ENCODE assay signal across 27 cellular contexts in the genomic region with DNA sequence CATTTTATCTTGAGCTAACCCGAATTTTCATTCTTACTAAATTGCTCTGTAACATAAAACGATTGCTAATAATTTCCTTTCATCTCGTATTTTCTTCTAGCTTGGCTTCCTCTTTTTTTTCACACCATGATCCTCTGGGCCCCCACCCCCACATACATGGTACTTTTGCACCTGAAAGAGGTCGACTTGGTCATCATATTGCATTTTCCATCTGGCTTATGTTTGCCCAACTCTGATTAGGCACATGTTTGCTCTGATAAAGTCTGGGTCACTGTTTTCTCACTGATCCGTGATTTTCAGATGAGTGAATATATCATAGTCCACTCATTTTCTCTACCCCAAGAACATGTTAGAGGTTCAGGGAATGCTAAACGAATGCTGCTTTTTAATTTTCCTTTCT. TPM values are rescaled to one million over a fixed set of nuclear protein-coding genes. Genes with fewer than 3 reads are reported as not detected.
DNase-seq lines count a peak whose midpoint lies in the region; ATAC-seq, FAIRE-seq and TF ChIP-seq lines count a peak whose summit lies in the region.
"Had no signal": no experiment of that assay in that cellular context is flagged by ENCODE, and none has a peak within 500 bp of the region (broad histone marks: within the 10 kb centered on the region; RNA-seq: fewer than 3 reads in every experiment).

No MANE protein-coding gene starts in this region.

- no peaks in the 10 kb centered on the region for H3K79me2 ChIP-seq in HepG2 (ENCODE audit: insufficient read depth, low read length)

- no peaks in the 10 kb centered on the region for H3K9me3 Mint-ChIP-seq in immature natural killer cell
- no peaks in the 10 kb centered on the region for H3K9me3 Mint-ChIP-seq in activated CD4-positive, alpha-beta memory T cell treated with anti-CD3 and anti-CD28 coated beads, Interleukin-2, amount 10 ng/mL, durations not matched to agents 7 days and 5 days
- H3K9me3 Mint-ChIP-seq: CD4-positive, CD25-positive, alpha-beta regulatory T cell had no signal

- BruUV-seq in HepG2 (replicated peaks; lab: Mats Ljungman, UMichigan), result no TSS peak

- H3K27ac Mint-ChIP-seq in immature natural killer cell, result no peak overlapping the region
- H3K27ac Mint-ChIP-seq in activated CD4-positive, alpha-beta memory T cell treated with anti-CD3 and anti-CD28 coated beads, Interleukin-2, amount 10 ng/mL, durations not matched to agents 7 days and 5 days, result no peak overlapping the region
- H3K27ac Mint-ChIP-seq: CD4-positive, CD25-positive, alpha-beta regulatory T cell had no signal

- H3K36me3 ChIP-seq in liver (ENCODE audit: control insufficient read depth in 4 of 4, insufficient read depth in 3 of 4, low read depth in 1 of 4, low read length in 3 of 4) (no peaks in the 10 kb centered on the region), HepG2 (replicated peaks in 1 of 2; ENCODE audit: control insufficient read depth in 1 of 2, insufficient read depth in 2 of 2, low read length in 2 of 2) (no peaks in the 10 kb centered on the region), endocrine pancreas (ENCODE audit: control insufficient read depth, insufficient read depth, low read length) (no peaks in the 10 kb centered on the region), pancreas (no peaks in the 10 kb centered on the region)
- H3K36me3 ChIP-seq: BLaER1, Peyer's patch had no signal

- H3K27me3 Mint-ChIP-seq in immature natural killer cell (ENCODE audit: low read depth in 3 of 3), result peaks cover 2 to 12% (median 4%) of the 10 kb centered on the region in 3 donors
- H3K27me3 Mint-ChIP-seq in activated CD4-positive, alpha-beta memory T cell treated with anti-CD3 and anti-CD28 coated beads, Interleukin-2, amount 10 ng/mL, durations not matched to agents 7 days and 5 days, result no peaks in the 10 kb centered on the region
- H3K27me3 Mint-ChIP-seq: CD4-positive, CD25-positive, alpha-beta regulatory T cell had no signal

- TF ChIP-seq CTCF in liver (IDR thresholded peaks at IDR 0.05; ENCODE audit: low read depth, low read length, missing input control) (no peak), HepG2 (CRISPR knock-in tag; IDR thresholded peaks at IDR 0.05) (no peak), pancreas (IDR thresholded peaks at IDR 0.05) (no peak)

- H3K9me3 ChIP-seq in liver (ENCODE audit: control insufficient read depth in 4 of 4, low read length in 3 of 4), result no peaks in the 10 kb centered on the region
- H3K9me3 ChIP-seq in HepG2 (ENCODE audit: low read length), result no peaks in the 10 kb centered on the region
- no peaks in the 10 kb centered on the region for H3K9me3 ChIP-seq in endocrine pancreas (ENCODE audit: control insufficient read depth, low read length)
- no peaks in the 10 kb centered on the region for H3K9me3 ChIP-seq in pancreas
- H3K9me3 ChIP-seq: Peyer's patch had no signal

- H3K4me1 Mint-ChIP-seq in immature natural killer cell, result no peaks in the 10 kb centered on the region
- H3K4me1 Mint-ChIP-seq in activated CD4-positive, alpha-beta memory T cell treated with anti-CD3 and anti-CD28 coated beads, Interleukin-2, amount 10 ng/mL, durations not matched to agents 7 days and 5 days, result no peaks in the 10 kb centered on the region
- H3K4me1 Mint-ChIP-seq: CD4-positive, CD25-positive, alpha-beta regulatory T cell had no signal

- H3K9ac ChIP-seq in liver (ENCODE audit: low read depth in 1 of 2, low read length in 2 of 2), result peak overlapping the region in 1 of 2 donors; percentile 60
- H3K9ac ChIP-seq in HepG2 (ENCODE audit: insufficient read depth, low read depth, low read length), result no peak overlapping the region
- no peak overlapping the region for H3K9ac ChIP-seq in endocrine pancreas (ENCODE audit: control insufficient read depth, insufficient read depth, low read length)
- H3K9ac ChIP-seq: BLaER1, KMS-11 had no signal

- H4K20me1 ChIP-seq in HepG2 (ENCODE audit: insufficient read depth, low read length), result no peaks in the 10 kb centered on the region
- H4K20me1 ChIP-seq: BLaER1 had no signal

- H3K4me3 Mint-ChIP-seq in immature natural killer cell, result no peak overlapping the region
- no peak overlapping the region for H3K4me3 Mint-ChIP-seq in activated CD4-positive, alpha-beta memory T cell treated with anti-CD3 and anti-CD28 coated beads, Interleukin-2, amount 10 ng/mL, durations not matched to agents 7 days and 5 days
- H3K4me3 Mint-ChIP-seq: CD4-positive, CD25-positive, alpha-beta regulatory T cell had no signal

- peak overlapping the region; percentile 34 to 59 for H3K27ac ChIP-seq in liver (ENCODE audit: low read depth in 1 of 2, low read length in 2 of 2)
- no peak overlapping the region for H3K27ac ChIP-seq in HepG2 (ENCODE audit: extremely low read length, insufficient read depth, low read length)
- H3K27ac ChIP-seq in pancreas, result no peak overlapping the region
- H3K27ac ChIP-seq: BLaER1, KMS-11, Peyer's patch, SK-N-MC had no signal

- H3K4me3 ChIP-seq in liver (ENCODE audit: low read depth in 1 of 3, low read length in 3 of 3) (no peak overlapping the region), HepG2 (replicated peaks in 1 of 3; ENCODE audit: insufficient read depth in 1 of 3, low read depth in 2 of 3, low read length in 3 of 3) (no peak overlapping the region), endocrine pancreas (ENCODE audit: control insufficient read depth, insufficient read depth, low read length) (peak overlapping the region; percentile 61), pancreas (no peak overlapping the region)
- H3K4me3 ChIP-seq: BLaER1, Peyer's patch, SK-N-MC had no signal

- H3K4me1 ChIP-seq in liver (ENCODE audit: control insufficient read depth in 4 of 4, insufficient read depth in 4 of 4, low read length in 3 of 4), result peaks cover 0 to 33% (median 18%) of the 10 kb centered on the region in 4 donors
- no peaks in the 10 kb centered on the region for H3K4me1 ChIP-seq in HepG2 (ENCODE audit: insufficient read depth, low read length)
- H3K4me1 ChIP-seq in endocrine pancreas (ENCODE audit: control insufficient read depth, insufficient read depth, low read length), result peaks cover 16% of the 10 kb centered on the region
- H3K4me1 ChIP-seq in pancreas, result peaks cover 0 to 19% (median 10%) of the 10 kb centered on the region in 3 donors
- H3K4me1 ChIP-seq: Peyer's patch had no signal

- TF ChIP-seq EP300 in HepG2 (IDR thresholded peaks at IDR 0.05; ENCODE audit: low read depth in 2 of 2, low read length in 2 of 2) (no peak), HepG2 (CRISPR knock-in tag; IDR thresholded peaks at IDR 0.05; ENCODE audit: borderline replicate concordance) (no peak)

- no peak for TF ChIP-seq POLR2A in HepG2 (IDR thresholded peaks at IDR 0.05; ENCODE audit: insufficient read depth in 1 of 2, low read depth in 2 of 2, low read length in 2 of 2)

- CTCF ChIA-PET in HepG2 (lab: Yijun Ruan, JAX; ENCODE audit: low intra/inter-chr PET ratio, low total read pairs), result no interaction called here
- CTCF ChIA-PET in activated CD4-positive, alpha-beta memory T cell treated with anti-CD3 and anti-CD28 coated beads, Interleukin-2, amount 10 ng/mL, durations not matched to agents 7 days and 5 days (lab: Charles Lee), result no interaction called here

- POLR2A ChIA-PET in HepG2 (lab: Yijun Ruan, JAX), result no interaction called here
- POLR2A ChIA-PET in activated CD4-positive, alpha-beta memory T cell treated with anti-CD3 and anti-CD28 coated beads, Interleukin-2, amount 10 ng/mL, durations not matched to agents 7 days and 5 days (lab: Charles Lee), result no interaction called here

- TF ChIP-seq RAD21 in liver (IDR thresholded peaks at IDR 0.05), result peak in 1 of 2 donors; percentile 25
- no peak for TF ChIP-seq RAD21 in HepG2 (CRISPR knock-in tag; IDR thresholded peaks at IDR 0.05)

- DNase-seq in HepG2 (ENCODE audit: low spot score), result no peak
- DNase-seq in pancreas, result no peak
- no peak for DNase-seq in immature natural killer cell
- DNase-seq in stimulated activated naive CD4-positive, alpha-beta T cell (lab: John Stamatoyannopoulos, UW), result no peak
- no peak for DNase-seq in SKM-1 treated with dmso at 0.1 percent for 144 hours (lab: John Stamatoyannopoulos, UW; ENCODE audit: unreplicated experiment)
- DNase-seq in activated CD4-positive, alpha-beta memory T cell treated with anti-CD3 and anti-CD28 coated beads, Interleukin-2, amount 10 ng/mL, durations not matched to agents 7 days and 5 days, result no peak
- DNase-seq: CD4-positive, CD25-positive, alpha-beta regulatory T cell; DMS153; DND-41; H7; IMR-90; NCI-H1048; NCI-H1417; NCI-H1694 treated with DMSO at 0.1 percent for 48 hours; NCI-H2081; NCI-H2227 treated with DMSO at 0.1 percent for 48 hours; NCI-H526 treated with DMSO at 0.1 percent for 48 hours; Peyer's patch; SIG-M5 had no signal

- H3K27me3 ChIP-seq in liver (ENCODE audit: control insufficient read depth in 4 of 4, insufficient read depth in 4 of 4, low read length in 3 of 4), result no peaks in the 10 kb centered on the region
- H3K27me3 ChIP-seq in HepG2 (ENCODE audit: control insufficient read depth in 1 of 2, insufficient read depth in 2 of 2, low read length in 2 of 2), result peaks cover 0 to 4% of the 10 kb centered on the region in 2 experiments; a peak in 1 of 5 replicates
- no peaks in the 10 kb centered on the region for H3K27me3 ChIP-seq in endocrine pancreas (ENCODE audit: control insufficient read depth, insufficient read depth, low read length)
- H3K27me3 ChIP-seq in pancreas, result no peaks in the 10 kb centered on the region
- H3K27me3 ChIP-seq: BLaER1, Peyer's patch had no signal

- no peak for ATAC-seq in HepG2
- ATAC-seq in pancreas, result peak in 3 of 4 donors; percentile 69 to 73 (median 72)

- in situ Hi-C loops in HepG2 (cut with HindIII; ENCODE audit: extremely low pct_ligation_motif_present, low pct_unique_long_range_greater_than_20kb), result no loop called here

- WGBS in liver, result 38% methylated on average over 6 of the region's 6 CpGs
- 0% methylated on average over 6 of the region's 6 CpGs for WGBS in HepG2 (ENCODE audit: low lambda C conversion rate)
- WGBS in pancreas, 2 donors, result 22 to 23% methylated on average over 6 of the region's 6 CpGs

- no peak overlapping the region for H3K4me2 ChIP-seq in HepG2 (ENCODE audit: low read depth, low read length)
- H3K4me2 ChIP-seq: BLaER1, KMS-11 had no signal

- intact Hi-C loops in HepG2 (cut with micrococcal nuclease; ENCODE audit: unreplicated experiment), result no loop called here
- intact Hi-C loops in pancreas (cut with DNase I), result no loop called here

- no peak overlapping the region for H2AFZ ChIP-seq in HepG2 (ENCODE audit: low read length)

- FAIRE-seq in HepG2 (lab: Jason Lieb, UNC) (no peak), pancreas (lab: Jason Lieb, UNC) (no peak)
- FAIRE-seq: A204.1, GM18507 had no signal

- no peaks in the 10 kb centered on the region for H3K36me3 Mint-ChIP-seq in immature natural killer cell
- H3K36me3 Mint-ChIP-seq in activated CD4-positive, alpha-beta memory T cell treated with anti-CD3 and anti-CD28 coated beads, Interleukin-2, amount 10 ng/mL, durations not matched to agents 7 days and 5 days (ENCODE audit: low read depth), result no peaks in the 10 kb centered on the region
- H3K36me3 Mint-ChIP-seq: CD4-positive, CD25-positive, alpha-beta regulatory T cell had no signal

RNA-seq across cellular contexts. Expression of a gene that starts 49.5 kb away (rescaled TPM):
- total RNA-seq in liver (10 to 100 TPM in 1 of 2 donors, 1 to 10 TPM in 1; 3.4 to 13.4 TPM), HepG2 (2016; rRNA removed; fragmentation: Illumina TruSeq; extraction: Trizol) (1.5 and 2.5 TPM in 2 replicates), pancreas (10 to 100 TPM; 10.8 to 32.7 (median 14.4) TPM)
- polyA plus RNA-seq in liver (1 to 10 TPM; 2.5 to 4.5 TPM), HepG2 (2011; rRNA removed) (2.5 and 3.8 TPM in 2 replicates), pancreas (10 to 100 TPM; 16.2 to 29.8 TPM), immature natural killer cell (1 to 10 TPM in 2 of 3 donors, not detected in 1; 1.9 to 3.2 TPM)
- 0.18 and 0.30 TPM in 2 replicates for total RNA-seq in HepG2 (2016; cell fraction: cytosol; rRNA removed; fragmentation: Illumina TruSeq; extraction: Trizol; ENCODE audit: low read depth)
- 1.7 and 2.0 TPM in 2 replicates for total RNA-seq in HepG2 (2016; cell fraction: insoluble cytoplasmic fraction; rRNA removed; fragmentation: Illumina TruSeq; extraction: Trizol)
- total RNA-seq in HepG2 (2016; cell fraction: membrane; rRNA removed; fragmentation: Illumina TruSeq; extraction: Trizol), result 1.1 and 1.2 TPM in 2 replicates
- total RNA-seq in HepG2 (2016; cell fraction: nucleus; rRNA removed; fragmentation: Illumina TruSeq; extraction: Trizol), result 1.5 TPM in 2 replicates
- 1.4 and 3.1 TPM in 2 replicates for polyA plus RNA-seq in HepG2 (2011; cell fraction: cytosol; rRNA removed)
- polyA plus RNA-seq in HepG2 (2011; cell fraction: nucleus; rRNA removed), result 1.7 and 3.4 TPM in 2 replicates
- polyA plus RNA-seq in HepG2 (2012), result 4.3 and 5.4 TPM in 2 replicates
- 0.14 and 0.15 TPM in 2 replicates for polyA plus RNA-seq in HepG2 (2016; cell fraction: cytosol; fragmentation: Illumina TruSeq; extraction: Trizol; ENCODE audit: low read depth)
- 2.0 and 2.1 TPM in 2 replicates for polyA plus RNA-seq in HepG2 (2016; cell fraction: insoluble cytoplasmic fraction; fragmentation: Illumina TruSeq; extraction: Trizol; ENCODE audit: low read depth)
- 0.53 and 0.56 TPM in 2 replicates for polyA plus RNA-seq in HepG2 (2016; cell fraction: membrane; fragmentation: Illumina TruSeq; extraction: Trizol; ENCODE audit: low read depth)
- 1.4 and 1.8 TPM in 2 replicates for polyA plus RNA-seq in HepG2 (2016; cell fraction: nucleus; fragmentation: Illumina TruSeq; extraction: Trizol; ENCODE audit: insufficient read depth, low read depth)
- polyA minus RNA-seq in HepG2 (2011; rRNA and poly(A)+ RNA removed; ENCODE audit: low replicate concordance), result 2.0 TPM in 1 of 2 replicates, not detected in the other
- 1.6 and 2.5 TPM in 2 replicates for polyA minus RNA-seq in HepG2 (2011; cell fraction: cytosol; rRNA and poly(A)+ RNA removed)
- 1.8 and 4.0 TPM in 2 replicates for polyA minus RNA-seq in HepG2 (2011; cell fraction: nucleus; rRNA and poly(A)+ RNA removed)
- total RNA-seq in activated CD4-positive, alpha-beta memory T cell treated with anti-CD3 and anti-CD28 coated beads, Interleukin-2, amount 10 ng/mL, durations not matched to agents 7 days and 5 days, result under 1 TPM; 0.13 to 0.18 TPM
- total RNA-seq: OCI-LY7 had no signal

Comparison
In these comparisons a context has a peak if more than half of its experiments do, and no peak if none do; other contexts are left out.
1. H3K27ac ChIP-seq: peak in liver (2 of 2); none in HepG2 (single experiment) and pancreas (0 of 4).